In genomic region chr1:179745743-179746142, GRCh38 we compare ENCODE assay signal across 32 cellular contexts. TPM values are rescaled to one million over a fixed set of nuclear protein-coding genes. Genes with fewer than 3 reads are reported as not detected.
"Had no signal": no experiment of that assay in that cellular context is flagged by ENCODE, and none has a peak within 500 bp of the region (broad histone marks: within the 10 kb centered on the region; RNA-seq: fewer than 3 reads in every experiment).

No MANE protein-coding gene starts in this region.

- H3K36me3 ChIP-seq: left lung, lower lobe of right lung, pancreas, prostate gland, spleen, suprapubic skin, thoracic aorta, tibial artery, uterus had no signal

- H3K4me3 ChIP-seq: left lung, lower lobe of right lung, pancreas, prostate gland, spleen, suprapubic skin, thoracic aorta, tibial artery, uterus had no signal

- H3K27ac Mint-ChIP-seq: immature natural killer cell; naive thymus-derived CD4-positive, alpha-beta T cell; natural killer cell treated with Interleukin-12 subunit alpha and Interleukin-12 subunit beta and Interleukin-15 and Interleukin-18, amount 100 ng/mL, for 72 hours; stimulated activated effector memory CD8-positive, alpha-beta T cell treated with anti-CD3 and anti-CD28 coated beads, Interleukin-12 subunit alpha, Interleukin-12 subunit beta, amount 100 ng/mL, for 72 hours; stimulated activated naive CD8-positive, alpha-beta T cell treated with anti-CD3 and anti-CD28 coated beads, Interleukin-15, Interleukin-2, amounts not matched to agents 100 ng/mL and 50 ng/mL, for 24 hours had no signal

- H3K36me3 Mint-ChIP-seq: immature natural killer cell; stimulated activated effector memory CD8-positive, alpha-beta T cell treated with anti-CD3 and anti-CD28 coated beads, Interleukin-12 subunit alpha, Interleukin-12 subunit beta, amount 100 ng/mL, for 72 hours had no signal

- ATAC-seq: left colon; left lung; lower lobe of right lung; naive thymus-derived CD4-positive, alpha-beta T cell; natural killer cell treated with Interleukin-12 subunit alpha and Interleukin-12 subunit beta and Interleukin-15 and Interleukin-18, amount 100 ng/mL, for 72 hours; pancreas; right cardiac atrium; sciatic nerve; stimulated activated effector memory CD8-positive, alpha-beta T cell treated with anti-CD3 and anti-CD28 coated beads, Interleukin-12 subunit alpha, Interleukin-12 subunit beta, amount 100 ng/mL, for 72 hours had no signal

- H3K9me3 Mint-ChIP-seq: immature natural killer cell; stimulated activated effector memory CD8-positive, alpha-beta T cell treated with anti-CD3 and anti-CD28 coated beads, Interleukin-12 subunit alpha, Interleukin-12 subunit beta, amount 100 ng/mL, for 72 hours; stimulated activated naive CD8-positive, alpha-beta T cell treated with anti-CD3 and anti-CD28 coated beads, Interleukin-15, Interleukin-2, amounts not matched to agents 100 ng/mL and 50 ng/mL, for 24 hours had no signal

- H3K4me3 Mint-ChIP-seq: immature natural killer cell; natural killer cell treated with Interleukin-12 subunit alpha and Interleukin-12 subunit beta and Interleukin-15 and Interleukin-18, amount 100 ng/mL, for 72 hours; stimulated activated effector memory CD8-positive, alpha-beta T cell treated with anti-CD3 and anti-CD28 coated beads, Interleukin-12 subunit alpha, Interleukin-12 subunit beta, amount 100 ng/mL, for 72 hours; stimulated activated naive CD8-positive, alpha-beta T cell treated with anti-CD3 and anti-CD28 coated beads, Interleukin-15, Interleukin-2, amounts not matched to agents 100 ng/mL and 50 ng/mL, for 24 hours had no signal

- H3K27ac ChIP-seq: left lung, lower lobe of right lung, pancreas, prostate gland, spleen, suprapubic skin, thoracic aorta, tibial artery, uterus had no signal

- DNase-seq: hypothalamus; immature natural killer cell; kidney; left colon; left lung; lower lobe of right lung; mammary epithelial cell; mesenchymal stem cell; naive thymus-derived CD4-positive, alpha-beta T cell; nucleus accumbens; pancreas; retina; right cardiac atrium; small intestine; spleen; stimulated activated CD4-positive, alpha-beta T cell treated with anti-CD3 and anti-CD28 coated beads, Interleukin-4, amount 100 ng/mL, for 24 hours; stimulated activated naive CD4-positive, alpha-beta T cell; tibial artery; trophoblast cell; uterus had no signal

RNA-seq across cellular contexts. Expression of gene FAM163A, which starts 2.7 kb away (rescaled TPM):
- total RNA-seq: kidney; left lung; liver; lower lobe of right lung; mammary epithelial cell; myocyte; natural killer cell treated with Interleukin-12 subunit alpha and Interleukin-12 subunit beta and Interleukin-15 and Interleukin-18, amount 100 ng/mL, for 72 hours; neural crest cell; osteoblast; sciatic nerve; subcutaneous adipose tissue; thoracic aorta had no signal
- polyA plus RNA-seq: immature natural killer cell, mammary epithelial cell had no signal
